In genomic region chr4:60682901-60683300, GRCh38 we compare ENCODE assay signal across 18 cellular contexts.
DNase-seq lines count a peak whose midpoint lies in the region; ATAC-seq and TF ChIP-seq lines count a peak whose summit lies in the region.
"Had no signal": no experiment of that assay in that cellular context is flagged by ENCODE, and none has a peak within 500 bp of the region (broad histone marks: within the 10 kb centered on the region; RNA-seq: fewer than 3 reads in every experiment).

No MANE protein-coding gene starts in this region.

- peak overlapping the region; percentile 21 for H3K4me3 ChIP-seq in AG09309 (ENCODE audit: control insufficient read depth, low read depth, low read length)
- H3K4me3 ChIP-seq: GM23338, testis had no signal

- DNase-seq in AG09309 (ENCODE audit: low read depth): peak; percentile 41
- peak; percentile 7 for DNase-seq in HT1080 (ENCODE audit: low read depth)
- peak; percentile 10 for DNase-seq in brain pericyte (ENCODE audit: low read depth, low spot score)
- DNase-seq in iris pigment epithelial cell (ENCODE audit: low read depth): peak; percentile 10
- no peak for DNase-seq in left lobe of liver (ENCODE audit: low spot score)
- no peak for DNase-seq in NCI-H128 (lab: John Stamatoyannopoulos, UW; ENCODE audit: unreplicated experiment)
- no peak for DNase-seq in NCI-H2081 treated with DMSO at 0.1 percent for 48 hours (lab: John Stamatoyannopoulos, UW)
- DNase-seq: activated CD8-positive, alpha-beta T cell treated with anti-CD3 and anti-CD28 coated beads, Interleukin-2, amount 10 ng/mL, durations not matched to agents 7 days and 5 days; activated naive CD4-positive, alpha-beta T cell treated with anti-CD3 and anti-CD28 coated beads, Interleukin-2, amount 50 U/mL, for 16 hours; activated T-cell treated with anti-CD3 and anti-CD28 coated beads, Interleukin-2, amount 50 U/mL, for 48 hours; AML-193; COR-L47; erythroblast; NCI-H1105 treated with DMSO at 0.1 percent for 48 hours; NCI-H2171 treated with DMSO at 0.1 percent for 48 hours; testis had no signal

- no peak for TF ChIP-seq CTCF in AG09309 (IDR thresholded peaks at IDR 0.05; ENCODE audit: control insufficient read depth, insufficient read depth, low read depth, low read length, missing control alignments)

- ATAC-seq in left lobe of liver (no peak), HG03432 (IDR thresholded peaks at IDR 0.05; ENCODE audit: unreplicated experiment) (no peak)
- ATAC-seq: activated CD8-positive, alpha-beta T cell treated with anti-CD3 and anti-CD28 coated beads, Interleukin-2, amount 10 ng/mL, durations not matched to agents 7 days and 5 days; GM23338 had no signal

Comparison
In these comparisons a context has a peak if more than half of its experiments do, and no peak if none do; other contexts are left out.
1. DNase-seq: peak in AG09309 (single experiment), HT1080 (single experiment), brain pericyte (single experiment) and iris pigment epithelial cell (single experiment); none in left lobe of liver (single experiment), NCI-H128 (single experiment) and NCI-H2081 treated with DMSO at 0.1 percent for 48 hours (single experiment).